ENCODE assay signal across 14 cellular contexts in the genomic region with DNA sequence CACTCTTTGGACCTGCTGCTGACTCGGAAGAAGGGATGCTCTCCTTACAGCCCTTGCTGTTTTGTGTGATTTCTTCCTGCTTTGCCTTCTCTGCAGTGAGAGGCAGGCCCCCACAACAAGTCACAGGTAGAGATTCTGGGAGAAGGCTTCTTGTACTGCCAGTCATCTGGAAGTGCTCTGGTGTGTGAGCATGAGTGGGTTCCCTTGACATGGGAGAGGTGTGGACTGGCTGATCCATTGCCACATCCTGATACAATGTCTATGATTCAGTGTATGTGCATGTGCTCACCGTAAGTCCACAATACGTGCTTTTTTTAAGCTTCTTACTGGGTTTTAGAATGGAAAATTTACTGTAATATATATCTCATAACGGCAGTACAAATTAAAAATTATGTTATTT. TPM values are rescaled to one million over a fixed set of nuclear protein-coding genes. Genes with fewer than 3 reads are reported as not detected.
DNase-seq lines count a peak whose midpoint lies in the region; FAIRE-seq and TF ChIP-seq lines count a peak whose summit lies in the region.
"Had no signal": no experiment of that assay in that cellular context is flagged by ENCODE, and none has a peak within 500 bp of the region (broad histone marks: within the 10 kb centered on the region; RNA-seq: fewer than 3 reads in every experiment).

No MANE protein-coding gene starts in this region.

- H4K5ac ChIP-seq in mesendoderm (ENCODE audit: low read length): no peak overlapping the region

- H2BK120ac ChIP-seq in mesendoderm (ENCODE audit: low read depth, low read length): no peak overlapping the region

- H3K18ac ChIP-seq in mesendoderm (ENCODE audit: low read length): no peak overlapping the region

- no peak for FAIRE-seq in bronchial epithelial cell (lab: Jason Lieb, UNC)

- DNase-seq in M059J (ENCODE audit: low read depth) (peak; percentile 27), bronchial epithelial cell (ENCODE audit: low read depth) (peak; percentile 16), iris pigment epithelial cell (ENCODE audit: low read depth) (peak; percentile 77), RKO (ENCODE audit: low spot score) (no peak), mesendoderm (no peak), AG08395 (ENCODE audit: low spot score) (no peak), NCI-H446 (lab: John Stamatoyannopoulos, UW) (no peak)
- DNase-seq: CD8-positive, alpha-beta memory T cell; DND-41; H9; NCI-H1436 treated with DMSO at 0.1 percent for 48 hours; NCI-H2081 treated with DMSO at 0.1 percent for 48 hours; NCI-H345; Right ventricle myocardium superior had no signal

- H2BK5ac ChIP-seq in mesendoderm (ENCODE audit: low read length): no peak overlapping the region

- no peak overlapping the region for H3K27ac ChIP-seq in mesendoderm (ENCODE audit: low read depth, low read length)

- H4K8ac ChIP-seq in mesendoderm (ENCODE audit: low read depth, low read length): no peak overlapping the region

- H2AK5ac ChIP-seq in mesendoderm (ENCODE audit: low read length): no peak overlapping the region

- H3K23ac ChIP-seq in mesendoderm (ENCODE audit: low read length): no peak overlapping the region

- no CpG with 5 or more reads among the region's 4 CpGs for WGBS in mesendoderm (ENCODE audit: extremely low coverage, insufficient coverage, low lambda C conversion rate)

- H3K4me3 ChIP-seq in bronchial epithelial cell (ENCODE audit: low read depth, low read length) (no peak overlapping the region), mesendoderm (ENCODE audit: low read length) (no peak overlapping the region)

- H3K9ac ChIP-seq in mesendoderm (ENCODE audit: low read length): no peak overlapping the region

- no peak overlapping the region for H3K4ac ChIP-seq in mesendoderm (ENCODE audit: low read depth, low read length)

- H3K27me3 ChIP-seq in bronchial epithelial cell (ENCODE audit: control insufficient read depth, insufficient read depth, low read length) (no peaks in the 10 kb centered on the region), mesendoderm (ENCODE audit: insufficient read depth, low read length, poor library complexity) (no peaks in the 10 kb centered on the region)

- H3K36me3 ChIP-seq in bronchial epithelial cell (ENCODE audit: control insufficient read depth, insufficient read depth, low read length): no peaks in the 10 kb centered on the region
- no peaks in the 10 kb centered on the region for H3K36me3 ChIP-seq in mesendoderm (ENCODE audit: control insufficient read depth, insufficient read depth, low read length)

- no peak overlapping the region for H2BK15ac ChIP-seq in mesendoderm (replicated peaks; ENCODE audit: low read depth)

- no peaks in the 10 kb centered on the region for H3K79me1 ChIP-seq in mesendoderm (ENCODE audit: low read length)

- no peak for TF ChIP-seq CTCF in bronchial epithelial cell (IDR thresholded peaks at IDR 0.05; ENCODE audit: insufficient read depth, low read length, severe bottlenecking)

- no peaks in the 10 kb centered on the region for H3K4me1 ChIP-seq in mesendoderm (ENCODE audit: control insufficient read depth, low read depth, low read length)

- H3K4me2 ChIP-seq in mesendoderm (ENCODE audit: low read length): no peak overlapping the region

- H3K56ac ChIP-seq in mesendoderm (ENCODE audit: low read length): no peak overlapping the region

- no peaks in the 10 kb centered on the region for H3K79me2 ChIP-seq in mesendoderm (ENCODE audit: control insufficient read depth, insufficient read depth, low read length)

RNA-seq across cellular contexts. Expression of gene PLA2G4A, which starts 46.0 kb away (rescaled TPM):
- 5.6 and 10.2 TPM in 2 replicates for total RNA-seq in M059J (2014; rRNA removed; shearing (Covaris generic))
- 1.9 and 5.5 TPM in 2 replicates for total RNA-seq in bronchial epithelial cell
- 0.62 TPM for polyA plus RNA-seq in mesendoderm (2013, experiment 1 of 2)
- 0.63 TPM for polyA plus RNA-seq in mesendoderm (2013, experiment 2 of 2)
- polyA plus RNA-seq: CD8-positive, alpha-beta memory T cell had no signal

Comparison
In these comparisons a context has a peak if more than half of its experiments do, and no peak if none do; other contexts are left out.
1. DNase-seq: peak in M059J (single experiment), bronchial epithelial cell (single experiment) and iris pigment epithelial cell (single experiment); none in RKO (single experiment), mesendoderm (single experiment), AG08395 (single experiment) and NCI-H446 (0 of 2).